Comparison of ENCODE assay signal across 26 cellular contexts in the genomic region with DNA sequence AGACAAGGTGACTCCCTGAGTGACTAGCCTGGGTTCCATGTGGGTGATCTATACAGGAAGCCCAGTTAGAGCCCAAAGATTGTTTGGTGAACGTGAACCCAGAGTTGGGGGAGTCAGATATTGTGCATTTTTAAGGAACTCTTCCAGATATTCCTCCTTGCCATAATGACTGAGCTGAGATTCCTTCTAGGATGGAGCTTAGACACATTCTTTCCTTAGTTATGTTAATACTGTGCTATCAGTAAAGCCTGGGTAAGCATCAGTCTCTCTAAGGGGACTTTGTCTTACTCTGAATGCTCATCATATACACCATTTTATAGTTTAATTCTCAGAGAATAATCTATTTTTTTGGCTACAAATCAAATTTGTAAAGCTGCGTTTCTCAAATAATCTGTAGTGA.
"Had no signal": no experiment of that assay in that cellular context is flagged by ENCODE, and none has a peak within 500 bp of the region (broad histone marks: within the 10 kb centered on the region; RNA-seq: fewer than 3 reads in every experiment).

No MANE protein-coding gene starts in this region.

- H3K4me3 Mint-ChIP-seq: dendritic cell treated with granulocyte-macrophage colony-stimulating factor and Interleukin-4, amounts not matched to agents 40 ng/mL and 50 ng/mL, for 4 days; effector memory CD8-positive, alpha-beta T cell; endodermal cell had no signal

- DNase-seq: colonic mucosa; cortex of kidney; effector CD8-positive, alpha-beta T cell; effector memory CD8-positive, alpha-beta T cell; endodermal cell; erythroblast; esophagus squamous epithelium; foreskin fibroblast; foreskin melanocyte; gastrocnemius medialis; glutamatergic neuron; head of caudate nucleus; heart right ventricle; hippocampal formation; left cardiac atrium; left lung; left ventricle myocardium superior; lower lobe of right lung; mesenchymal stem cell; midbrain had no signal

- H3K36me3 ChIP-seq: colonic mucosa, esophagus squamous epithelium, gastrocnemius medialis, heart right ventricle, left lung, lower lobe of right lung had no signal

- H3K9me3 Mint-ChIP-seq: dendritic cell treated with granulocyte-macrophage colony-stimulating factor and Interleukin-4, amounts not matched to agents 40 ng/mL and 50 ng/mL, for 4 days; effector memory CD8-positive, alpha-beta T cell had no signal

- H3K27me3 ChIP-seq: colonic mucosa, esophagus squamous epithelium, gastrocnemius medialis had no signal

- FAIRE-seq: endometrium, islet of Langerhans, keratinocyte had no signal

- H3K27ac ChIP-seq: colonic mucosa, epithelial cell of prostate, esophagus squamous epithelium, gastrocnemius medialis, heart right ventricle, left lung, lower lobe of right lung had no signal

- H3K4me3 ChIP-seq: colonic mucosa, esophagus squamous epithelium, gastrocnemius medialis, heart right ventricle, left lung, lower lobe of right lung had no signal

- H3K4me1 ChIP-seq: colonic mucosa, esophagus squamous epithelium, gastrocnemius medialis, heart right ventricle, left lung, lower lobe of right lung had no signal

- H3K27me3 Mint-ChIP-seq: dendritic cell treated with granulocyte-macrophage colony-stimulating factor and Interleukin-4, amounts not matched to agents 40 ng/mL and 50 ng/mL, for 4 days had no signal

- H3K27ac Mint-ChIP-seq: dendritic cell treated with granulocyte-macrophage colony-stimulating factor and Interleukin-4, amounts not matched to agents 40 ng/mL and 50 ng/mL, for 4 days; effector memory CD8-positive, alpha-beta T cell; endodermal cell had no signal

- H3K9me3 ChIP-seq: colonic mucosa, esophagus squamous epithelium, gastrocnemius medialis, heart right ventricle, left lung, lower lobe of right lung had no signal

- ATAC-seq: effector memory CD8-positive, alpha-beta T cell; esophagus mucosa; gastrocnemius medialis; heart right ventricle; left cardiac atrium; left lung; left ventricle myocardium superior; lower lobe of right lung had no signal
